ENCODE assay signal across 14 cellular contexts in the genomic region with DNA sequence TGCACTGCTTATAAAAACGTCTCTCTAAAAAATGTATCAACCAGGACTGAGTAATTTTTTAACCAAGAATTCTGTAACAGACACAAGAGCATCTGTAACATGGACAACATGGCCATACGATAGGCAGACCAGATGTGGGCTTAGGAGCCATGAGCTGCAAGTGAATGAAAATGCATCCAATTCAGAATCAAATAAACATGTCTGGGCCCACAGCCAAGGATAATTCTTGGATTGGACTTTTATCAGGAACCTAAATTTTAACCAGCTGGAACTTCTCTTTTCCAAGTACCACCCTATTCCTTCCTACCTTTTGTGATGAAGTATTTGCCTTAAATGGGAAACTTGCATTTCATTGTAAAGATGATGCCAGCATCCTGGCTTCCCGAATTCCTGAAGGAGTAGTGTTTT.
DNase-seq lines count a peak whose midpoint lies in the region; ATAC-seq and TF ChIP-seq lines count a peak whose summit lies in the region.
"Had no signal": no experiment of that assay in that cellular context is flagged by ENCODE, and none has a peak within 500 bp of the region (broad histone marks: within the 10 kb centered on the region; RNA-seq: fewer than 3 reads in every experiment).

No MANE protein-coding gene starts in this region.

- no peak overlapping the region for H3K27ac ChIP-seq in HEK293 (ENCODE audit: extremely low read depth, low read depth, low read length)
- peak overlapping the region; percentile 56 for H3K27ac ChIP-seq in rectal smooth muscle tissue (ENCODE audit: low read depth, low read length)
- no peak overlapping the region for H3K27ac ChIP-seq in MM.1S (ENCODE audit: low read length)
- H3K27ac ChIP-seq: C4-2B had no signal

- H3K36me3 ChIP-seq in HEK293 (ENCODE audit: control insufficient read depth in 2 of 2, insufficient read depth in 1 of 2, low read length in 2 of 2) (no peaks in the 10 kb centered on the region), rectal smooth muscle tissue (ENCODE audit: control insufficient read depth, insufficient read depth, low read length) (no peaks in the 10 kb centered on the region), MM.1S (replicated peaks; ENCODE audit: insufficient read depth, low read length) (no peaks in the 10 kb centered on the region)
- H3K36me3 ChIP-seq: Peyer's patch, thoracic aorta had no signal

- H2AFZ ChIP-seq in MM.1S (ENCODE audit: low read length): no peak overlapping the region

- no peaks in the 10 kb centered on the region for H3F3A ChIP-seq in MM.1S (ENCODE audit: insufficient read depth, low read length)

- H4K20me1 ChIP-seq in MM.1S (ENCODE audit: insufficient read depth, low read length): no peaks in the 10 kb centered on the region

- H3K9ac ChIP-seq in rectal smooth muscle tissue (ENCODE audit: low read length) (no peak overlapping the region), MM.1S (ENCODE audit: low read length) (no peak overlapping the region)

- no peaks in the 10 kb centered on the region for H3K9me2 ChIP-seq in MM.1S (replicated peaks; ENCODE audit: insufficient read depth, low read length)

- H3K4me3 ChIP-seq in HEK293 (ENCODE audit: low read depth, low read length) (no peak overlapping the region), rectal smooth muscle tissue (ENCODE audit: low read length) (no peak overlapping the region), MM.1S (ENCODE audit: low read length) (no peak overlapping the region)
- H3K4me3 ChIP-seq: K562, Peyer's patch, thoracic aorta had no signal

- no peaks in the 10 kb centered on the region for H3K79me2 ChIP-seq in MM.1S (ENCODE audit: low read length)

- no peak for ATAC-seq in HG03460 (IDR thresholded peaks at IDR 0.05; ENCODE audit: unreplicated experiment)
- ATAC-seq: activated CD8-positive, alpha-beta T cell treated with anti-CD3 and anti-CD28 coated beads, Interleukin-2, amount 10 ng/mL, durations not matched to agents 7 days and 5 days; K562 had no signal

- H3K4me1 ChIP-seq in HEK293 (ENCODE audit: control insufficient read depth, insufficient read depth, low read length) (peaks cover 6% of the 10 kb centered on the region; the same call in 1 of the 2 replicates), rectal smooth muscle tissue (ENCODE audit: control insufficient read depth, insufficient read depth, low read length) (peaks cover 35% of the 10 kb centered on the region), MM.1S (ENCODE audit: low read length) (peaks cover 15% of the 10 kb centered on the region)

- TF ChIP-seq CTCF in HEK293 (tag by site-specific recombination; IDR thresholded peaks at IDR 0.05) (no peak), MM.1S (IDR thresholded peaks at IDR 0.05; ENCODE audit: low read length) (no peak)

- no peak overlapping the region for H3K4me2 ChIP-seq in MM.1S (ENCODE audit: low read depth, low read length)

- DNase-seq in astrocyte of the hippocampus (ENCODE audit: low read depth, low spot score) (peak; percentile 48), fibroblast of the conjunctiva (ENCODE audit: low read depth) (peak; percentile 83), MM.1S (no peak), AG20443 (ENCODE audit: low spot score) (no peak)
- DNase-seq: activated CD8-positive, alpha-beta T cell treated with anti-CD3 and anti-CD28 coated beads, Interleukin-2, amount 10 ng/mL, durations not matched to agents 7 days and 5 days; Peyer's patch; stimulated activated CD4-positive, alpha-beta T cell treated with anti-CD3 and anti-CD28 coated beads, Interleukin-4, amount 100 ng/mL, for 1 hour; SW 1271 had no signal

- H3K27me3 ChIP-seq in rectal smooth muscle tissue (ENCODE audit: control insufficient read depth, insufficient read depth, low read length) (peaks cover 5% of the 10 kb centered on the region), MM.1S (replicated peaks; ENCODE audit: insufficient read depth, low read length) (peaks cover 10% of the 10 kb centered on the region)
- H3K27me3 ChIP-seq: Peyer's patch had no signal

- POLR2A ChIA-PET in HEK293 (lab: Yijun Ruan, JAX): no interaction called here

- CTCF ChIA-PET in HEK293 (lab: Yijun Ruan, JAX): interaction anchor here (0.6 to 1.1 kb wide), 3 partner anchors 59 to 407 kb away, joined by 3 read pairs; no protein-coding TSS in a partner anchor

- H3K9me3 ChIP-seq in HEK293 (ENCODE audit: control insufficient read depth, insufficient read depth, low read depth, low read length) (no peaks in the 10 kb centered on the region), MM.1S (replicated peaks; ENCODE audit: insufficient read depth, low read length) (no peaks in the 10 kb centered on the region)
- H3K9me3 ChIP-seq: Peyer's patch, thoracic aorta had no signal

TF ChIP-seq in HEK293, 187 proteins besides CTCF, POLR2A, EP300 and RAD21 (continues in another document):
- TF ChIP-seq, protein P1, sequence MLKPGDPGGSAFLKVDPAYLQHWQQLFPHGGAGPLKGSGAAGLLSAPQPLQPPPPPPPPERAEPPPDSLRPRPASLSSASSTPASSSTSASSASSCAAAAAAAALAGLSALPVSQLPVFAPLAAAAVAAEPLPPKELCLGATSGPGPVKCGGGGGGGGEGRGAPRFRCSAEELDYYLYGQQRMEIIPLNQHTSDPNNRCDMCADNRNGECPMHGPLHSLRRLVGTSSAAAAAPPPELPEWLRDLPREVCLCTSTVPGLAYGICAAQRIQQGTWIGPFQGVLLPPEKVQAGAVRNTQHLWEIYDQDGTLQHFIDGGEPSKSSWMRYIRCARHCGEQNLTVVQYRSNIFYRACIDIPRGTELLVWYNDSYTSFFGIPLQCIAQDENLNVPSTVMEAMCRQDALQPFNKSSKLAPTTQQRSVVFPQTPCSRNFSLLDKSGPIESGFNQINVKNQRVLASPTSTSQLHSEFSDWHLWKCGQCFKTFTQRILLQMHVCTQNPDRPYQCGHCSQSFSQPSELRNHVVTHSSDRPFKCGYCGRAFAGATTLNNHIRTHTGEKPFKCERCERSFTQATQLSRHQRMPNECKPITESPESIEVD (tag by site-specific recombination; IDR thresholded peaks at IDR 0.05): 0 out of 2 replicates have a peak, but pooled peaks have one; percentile 23
- TF ChIP-seq, protein P2, sequence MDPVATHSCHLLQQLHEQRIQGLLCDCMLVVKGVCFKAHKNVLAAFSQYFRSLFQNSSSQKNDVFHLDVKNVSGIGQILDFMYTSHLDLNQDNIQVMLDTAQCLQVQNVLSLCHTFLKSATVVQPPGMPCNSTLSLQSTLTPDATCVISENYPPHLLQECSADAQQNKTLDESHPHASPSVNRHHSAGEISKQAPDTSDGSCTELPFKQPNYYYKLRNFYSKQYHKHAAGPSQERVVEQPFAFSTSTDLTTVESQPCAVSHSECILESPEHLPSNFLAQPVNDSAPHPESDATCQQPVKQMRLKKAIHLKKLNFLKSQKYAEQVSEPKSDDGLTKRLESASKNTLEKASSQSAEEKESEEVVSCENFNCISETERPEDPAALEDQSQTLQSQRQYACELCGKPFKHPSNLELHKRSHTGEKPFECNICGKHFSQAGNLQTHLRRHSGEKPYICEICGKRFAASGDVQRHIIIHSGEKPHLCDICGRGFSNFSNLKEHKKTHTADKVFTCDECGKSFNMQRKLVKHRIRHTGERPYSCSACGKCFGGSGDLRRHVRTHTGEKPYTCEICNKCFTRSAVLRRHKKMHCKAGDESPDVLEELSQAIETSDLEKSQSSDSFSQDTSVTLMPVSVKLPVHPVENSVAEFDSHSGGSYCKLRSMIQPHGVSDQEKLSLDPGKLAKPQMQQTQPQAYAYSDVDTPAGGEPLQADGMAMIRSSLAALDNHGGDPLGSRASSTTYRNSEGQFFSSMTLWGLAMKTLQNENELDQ (tag by site-specific recombination; IDR thresholded peaks at IDR 0.05; ENCODE audit: low read depth): no peak
- no peak for TF ChIP-seq PRDM1 (tag by site-specific recombination; IDR thresholded peaks at IDR 0.05)
- TF ChIP-seq, protein P3, sequence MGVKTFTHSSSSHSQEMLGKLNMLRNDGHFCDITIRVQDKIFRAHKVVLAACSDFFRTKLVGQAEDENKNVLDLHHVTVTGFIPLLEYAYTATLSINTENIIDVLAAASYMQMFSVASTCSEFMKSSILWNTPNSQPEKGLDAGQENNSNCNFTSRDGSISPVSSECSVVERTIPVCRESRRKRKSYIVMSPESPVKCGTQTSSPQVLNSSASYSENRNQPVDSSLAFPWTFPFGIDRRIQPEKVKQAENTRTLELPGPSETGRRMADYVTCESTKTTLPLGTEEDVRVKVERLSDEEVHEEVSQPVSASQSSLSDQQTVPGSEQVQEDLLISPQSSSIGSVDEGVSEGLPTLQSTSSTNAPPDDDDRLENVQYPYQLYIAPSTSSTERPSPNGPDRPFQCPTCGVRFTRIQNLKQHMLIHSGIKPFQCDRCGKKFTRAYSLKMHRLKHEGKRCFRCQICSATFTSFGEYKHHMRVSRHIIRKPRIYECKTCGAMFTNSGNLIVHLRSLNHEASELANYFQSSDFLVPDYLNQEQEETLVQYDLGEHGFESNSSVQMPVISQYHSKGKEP (tag by site-specific recombination; IDR thresholded peaks at IDR 0.05): peak; percentile 61
- TF ChIP-seq, protein P4, sequence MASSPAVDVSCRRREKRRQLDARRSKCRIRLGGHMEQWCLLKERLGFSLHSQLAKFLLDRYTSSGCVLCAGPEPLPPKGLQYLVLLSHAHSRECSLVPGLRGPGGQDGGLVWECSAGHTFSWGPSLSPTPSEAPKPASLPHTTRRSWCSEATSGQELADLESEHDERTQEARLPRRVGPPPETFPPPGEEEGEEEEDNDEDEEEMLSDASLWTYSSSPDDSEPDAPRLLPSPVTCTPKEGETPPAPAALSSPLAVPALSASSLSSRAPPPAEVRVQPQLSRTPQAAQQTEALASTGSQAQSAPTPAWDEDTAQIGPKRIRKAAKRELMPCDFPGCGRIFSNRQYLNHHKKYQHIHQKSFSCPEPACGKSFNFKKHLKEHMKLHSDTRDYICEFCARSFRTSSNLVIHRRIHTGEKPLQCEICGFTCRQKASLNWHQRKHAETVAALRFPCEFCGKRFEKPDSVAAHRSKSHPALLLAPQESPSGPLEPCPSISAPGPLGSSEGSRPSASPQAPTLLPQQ (tag by site-specific recombination; IDR thresholded peaks at IDR 0.05): peak; percentile 91
- TF ChIP-seq, protein P5, sequence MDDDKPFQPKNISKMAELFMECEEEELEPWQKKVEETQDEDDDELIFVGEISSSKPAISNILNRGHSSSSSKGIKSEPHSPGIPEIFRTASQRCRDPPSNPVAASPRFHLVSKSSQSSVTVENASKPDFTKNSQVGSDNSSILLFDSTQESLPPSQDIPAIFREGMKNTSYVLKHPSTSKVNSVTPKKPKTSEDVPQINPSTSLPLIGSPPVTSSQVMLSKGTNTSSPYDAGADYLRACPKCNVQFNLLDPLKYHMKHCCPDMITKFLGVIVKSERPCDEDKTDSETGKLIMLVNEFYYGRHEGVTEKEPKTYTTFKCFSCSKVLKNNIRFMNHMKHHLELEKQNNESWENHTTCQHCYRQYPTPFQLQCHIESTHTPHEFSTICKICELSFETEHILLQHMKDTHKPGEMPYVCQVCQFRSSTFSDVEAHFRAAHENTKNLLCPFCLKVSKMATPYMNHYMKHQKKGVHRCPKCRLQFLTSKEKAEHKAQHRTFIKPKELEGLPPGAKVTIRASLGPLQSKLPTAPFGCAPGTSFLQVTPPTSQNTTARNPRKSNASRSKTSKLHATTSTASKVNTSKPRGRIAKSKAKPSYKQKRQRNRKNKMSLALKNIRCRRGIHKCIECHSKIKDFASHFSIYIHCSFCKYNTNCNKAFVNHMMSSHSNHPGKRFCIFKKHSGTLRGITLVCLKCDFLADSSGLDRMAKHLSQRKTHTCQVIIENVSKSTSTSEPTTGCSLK (tag by site-specific recombination; IDR thresholded peaks at IDR 0.05): no peak

Comparison
In these comparisons a context has a peak if more than half of its experiments do, and no peak if none do; other contexts are left out.
1. DNase-seq: peak in astrocyte of the hippocampus (single experiment) and fibroblast of the conjunctiva (single experiment); none in MM.1S (single experiment) and AG20443 (single experiment).